ENCODE assay signal across 22 cellular contexts in genomic region chr12:19916193-19916498, GRCh38.
DNase-seq lines count a peak whose midpoint lies in the region; ATAC-seq, FAIRE-seq and TF ChIP-seq lines count a peak whose summit lies in the region.
"Had no signal": no experiment of that assay in that cellular context is flagged by ENCODE, and none has a peak within 500 bp of the region (broad histone marks: within the 10 kb centered on the region; RNA-seq: fewer than 3 reads in every experiment).

No MANE protein-coding gene starts in this region.

- no peak overlapping the region for H2BK15ac ChIP-seq in H1 (ENCODE audit: low read length)

- H3K4me3 ChIP-seq in H1 (ENCODE audit: extremely low read depth in 1 of 4, insufficient read depth in 2 of 4, low read depth in 3 of 4, low read length in 4 of 4) (no peak overlapping the region), BE2C (ENCODE audit: low read depth, low read length) (no peak overlapping the region)
- H3K4me3 ChIP-seq: right lobe of liver had no signal

- no peak for TF ChIP-seq EP300 in H1 (IDR thresholded peaks at IDR 0.05; ENCODE audit: borderline replicate concordance in 1 of 2, low read depth in 2 of 2, low read length in 2 of 2)

- no peaks in the 10 kb centered on the region for H3K23me2 ChIP-seq in H1 (ENCODE audit: low read depth, low read length)

- no peak overlapping the region for H3K4me2 ChIP-seq in H1 (ENCODE audit: insufficient read depth in 1 of 2, low read depth in 2 of 2, low read length in 2 of 2)

- peaks cover 7% of the 10 kb centered on the region for H3K9me3 Mint-ChIP-seq in progenitor cell of endocrine pancreas (ENCODE audit: low read depth)
- H3K9me3 Mint-ChIP-seq: CD4-positive, alpha-beta T cell; H9; neural crest cell had no signal

- no peak overlapping the region for H2BK20ac ChIP-seq in H1 (ENCODE audit: low read length)

- no peak overlapping the region for H2BK5ac ChIP-seq in H1 (ENCODE audit: low read depth, low read length)

- H3K4me1 ChIP-seq in H1 (replicated peaks in 1 of 4; ENCODE audit: control insufficient read depth in 3 of 4, insufficient read depth in 4 of 4, low read length in 3 of 4): peaks cover 0 to 15% (median 4%) of the 10 kb centered on the region in 4 experiments; a peak in 3 of 7 replicates
- peaks cover 15% of the 10 kb centered on the region for H3K4me1 ChIP-seq in BE2C

- DNase-seq in SHP77 treated with DMSO at 0.1 percent for 48 hours (lab: John Stamatoyannopoulos, UW) (peak; percentile 14), SHP77 (lab: John Stamatoyannopoulos, UW) (no peak), NCI-H146 treated with DMSO at 0.1 percent for 48 hours (lab: John Stamatoyannopoulos, UW; ENCODE audit: unreplicated experiment) (peak; percentile 53), H1 (ENCODE audit: low read depth in 1 of 2, low spot score in 2 of 2) (no peak), progenitor cell of endocrine pancreas (ENCODE audit: low spot score, unreplicated experiment) (no peak), SW480 (ENCODE audit: low spot score) (no peak), BE2C (no peak)
- DNase-seq: activated CD4-positive, alpha-beta T cell treated with anti-CD3 and anti-CD28 coated beads, Interleukin-2, amount 50 U/mL, for 4 hours; activated naive CD4-positive, alpha-beta T cell treated with Interleukin-2 at 50 U/mL for 16 hours; activated T-cell treated with anti-CD3 and anti-CD28 coated beads for 4 hours; aorta; CD4-positive, alpha-beta T cell; H9; islet precursor cell; NCI-H2171 treated with DMSO at 0.1 percent for 48 hours; right lobe of liver had no signal

- H2AK5ac ChIP-seq in H1 (ENCODE audit: low read depth, low read length): no peak overlapping the region

- no peaks in the 10 kb centered on the region for H3K27me3 Mint-ChIP-seq in progenitor cell of endocrine pancreas
- H3K27me3 Mint-ChIP-seq: CD4-positive, alpha-beta T cell; IgD-negative memory B cell had no signal

- TF ChIP-seq CTCF in H1 (IDR thresholded peaks at IDR 0.05; ENCODE audit: control extremely low read depth in 1 of 3, insufficient read depth in 1 of 3, low read depth in 1 of 3, low read length in 3 of 3) (no peak), progenitor cell of endocrine pancreas (IDR thresholded peaks at IDR 0.05; ENCODE audit: unreplicated experiment) (no peak), BE2C (IDR thresholded peaks at IDR 0.05; ENCODE audit: low read depth, low read length) (no peak)

- H3K4me3 Mint-ChIP-seq in progenitor cell of endocrine pancreas (ENCODE audit: low read depth): no peak overlapping the region
- H3K4me3 Mint-ChIP-seq: CD4-positive, alpha-beta T cell; H9; IgD-negative memory B cell; stimulated activated naive CD8-positive, alpha-beta T cell treated with anti-CD3 and anti-CD28 coated beads, Interleukin-15, Interleukin-2, amounts not matched to agents 100 ng/mL and 50 ng/mL, for 24 hours had no signal

- no peak overlapping the region for H4K5ac ChIP-seq in H1 (ENCODE audit: insufficient read length, low read depth, low read length)

- peak overlapping the region; percentile 73 for H4K91ac ChIP-seq in H1 (replicated peaks; ENCODE audit: insufficient read length, low read length)

- no peaks in the 10 kb centered on the region for H3K79me1 ChIP-seq in H1 (ENCODE audit: low read depth, low read length)

- no peak overlapping the region for H4K8ac ChIP-seq in H1 (ENCODE audit: extremely low read depth, insufficient read depth, low read length)

- TF ChIP-seq POLR2A in H1 (IDR thresholded peaks at IDR 0.05; ENCODE audit: control extremely low read depth in 1 of 2, low read depth in 2 of 2, low read length in 2 of 2): no peak

- FAIRE-seq in H1 (lab: Jason Lieb, UNC): no peak
- FAIRE-seq: GM19239 had no signal

- H3K14ac ChIP-seq in H1 (ENCODE audit: insufficient read length): no peak overlapping the region

- H3K18ac ChIP-seq in H1 (ENCODE audit: extremely low read depth, low read length): no peak overlapping the region

- H2BK12ac ChIP-seq in H1 (ENCODE audit: low read depth, low read length): no peak overlapping the region

- no peak overlapping the region for H3K4ac ChIP-seq in H1 (replicated peaks; ENCODE audit: insufficient read length, low read depth, low read length)

- H3K56ac ChIP-seq in H1 (replicated peaks; ENCODE audit: insufficient read length, low read depth, low read length): peak overlapping the region; percentile 61

- peaks cover 2% of the 10 kb centered on the region for H3K36me3 Mint-ChIP-seq in progenitor cell of endocrine pancreas (ENCODE audit: insufficient read depth)
- H3K36me3 Mint-ChIP-seq: IgD-negative memory B cell had no signal

- peak overlapping the region; percentile 8 for H2BK120ac ChIP-seq in H1 (replicated peaks; ENCODE audit: low read depth, low read length)

- H3K36me3 ChIP-seq in H1 (ENCODE audit: control insufficient read depth in 2 of 4, insufficient read depth in 4 of 4, low read length in 3 of 4) (no peaks in the 10 kb centered on the region), BE2C (no peaks in the 10 kb centered on the region)
- H3K36me3 ChIP-seq: right lobe of liver had no signal

- POLR2A ChIA-PET in H1 (lab: Charles Lee; ENCODE audit: partially characterized antibody): interaction anchor here (1.0 to 1.8 kb wide), 2 partner anchors 389 to 453 kb away, joined by 3 to 4 read pairs; partner anchors contain the start of gene PDE3A

- peaks cover 53% of the 10 kb centered on the region for H3K4me1 Mint-ChIP-seq in progenitor cell of endocrine pancreas (ENCODE audit: low read depth)
- H3K4me1 Mint-ChIP-seq: IgD-negative memory B cell had no signal

- H3K27ac Mint-ChIP-seq in progenitor cell of endocrine pancreas: peak overlapping the region; percentile 90
- H3K27ac Mint-ChIP-seq: CD4-positive, alpha-beta T cell; IgD-negative memory B cell; stimulated activated naive CD8-positive, alpha-beta T cell treated with anti-CD3 and anti-CD28 coated beads, Interleukin-15, Interleukin-2, amounts not matched to agents 100 ng/mL and 50 ng/mL, for 24 hours had no signal

- H3K27ac ChIP-seq in H1 (ENCODE audit: low read depth, low read length): no peak overlapping the region
- H3K27ac ChIP-seq: right lobe of liver, RWPE1 had no signal

- H3K9me3 ChIP-seq in H1 (ENCODE audit: insufficient read depth in 2 of 2, low read depth in 1 of 2, low read length in 1 of 2) (no peaks in the 10 kb centered on the region), BE2C (no peaks in the 10 kb centered on the region)
- H3K9me3 ChIP-seq: right lobe of liver had no signal

- no peak overlapping the region for H3K23ac ChIP-seq in H1 (ENCODE audit: insufficient read length)

- H3K79me2 ChIP-seq in H1 (ENCODE audit: control insufficient read depth in 1 of 2, insufficient read depth in 2 of 2, low read length in 2 of 2): no peaks in the 10 kb centered on the region

- H3K27me3 ChIP-seq in H1 (replicated peaks in 1 of 4; ENCODE audit: control insufficient read depth in 3 of 4, extremely low read depth in 1 of 4, insufficient read depth in 3 of 4, low read length in 3 of 4) (no peaks in the 10 kb centered on the region), BE2C (no peaks in the 10 kb centered on the region)
- H3K27me3 ChIP-seq: right lobe of liver had no signal

- CTCF ChIA-PET in H1 (lab: Charles Lee; ENCODE audit: partially characterized antibody): interaction anchor here (0.6 to 3.0 kb wide), 29 partner anchors 9 to 463 kb away, joined by 3 to 15 read pairs (median 4); no protein-coding TSS in a partner anchor

- H4K20me1 ChIP-seq in H1 (replicated peaks in 1 of 2; ENCODE audit: control insufficient read depth in 1 of 2, insufficient read depth in 2 of 2, low read length in 2 of 2): no peaks in the 10 kb centered on the region

- H2AFZ ChIP-seq in H1 (ENCODE audit: low read length): no peak overlapping the region

- no peak for ATAC-seq in GM18520 (IDR thresholded peaks at IDR 0.05; ENCODE audit: unreplicated experiment)

- no peak overlapping the region for H3K9ac ChIP-seq in H1 (replicated peaks in 1 of 4; ENCODE audit: extremely low read depth in 1 of 4, low read depth in 3 of 4, low read length in 3 of 4)

- TF ChIP-seq RAD21 in H1 (IDR thresholded peaks at IDR 0.05 in 1 of 2, conservative IDR thresholded peaks at IDR 0.05 in 1 of 2; ENCODE audit: low read depth in 2 of 2, low read length in 2 of 2): no peak

TF ChIP-seq in H1, 55 proteins besides CTCF, POLR2A, EP300 and RAD21:
- TF ChIP-seq CTBP2 (IDR thresholded peaks at IDR 0.05; ENCODE audit: borderline replicate concordance, insufficient read depth, insufficient read length, low read length) (no peak), CHD2 (IDR thresholded peaks at IDR 0.05; ENCODE audit: low read length) (no peak), EZH2 (IDR thresholded peaks at IDR 0.05; ENCODE audit: low read depth, low read length, severe bottlenecking) (no peak), CREB1 (IDR thresholded peaks at IDR 0.05) (no peak), ATF3 (IDR thresholded peaks at IDR 0.05; ENCODE audit: insufficient read depth, low read depth, low read length) (no peak), GTF2F1 (IDR thresholded peaks at IDR 0.05; ENCODE audit: borderline replicate concordance, low read depth, low read length) (no peak), KDM5A (IDR thresholded peaks at IDR 0.05; ENCODE audit: low read length) (no peak), NRF1 (IDR thresholded peaks at IDR 0.05; ENCODE audit: low read depth, low read length) (no peak), GABPA (IDR thresholded peaks at IDR 0.05; ENCODE audit: borderline replicate concordance, insufficient read depth, low read length) (no peak), TEAD4 (IDR thresholded peaks at IDR 0.05; ENCODE audit: low read depth, low read length) (no peak), ZNF274 (IDR thresholded peaks at IDR 0.05; ENCODE audit: borderline replicate concordance, extremely low read depth, low read length) (no peak)

Comparison
In these comparisons a context has a peak if more than half of its experiments do, and no peak if none do; other contexts are left out.
1. DNase-seq: peak in SHP77 treated with DMSO at 0.1 percent for 48 hours (single experiment) and NCI-H146 treated with DMSO at 0.1 percent for 48 hours (single experiment); none in SHP77 (0 of 2), H1 (0 of 2), progenitor cell of endocrine pancreas (single experiment), SW480 (single experiment) and BE2C (single experiment).